ENCODE assay signal across 19 cellular contexts in the genomic region with DNA sequence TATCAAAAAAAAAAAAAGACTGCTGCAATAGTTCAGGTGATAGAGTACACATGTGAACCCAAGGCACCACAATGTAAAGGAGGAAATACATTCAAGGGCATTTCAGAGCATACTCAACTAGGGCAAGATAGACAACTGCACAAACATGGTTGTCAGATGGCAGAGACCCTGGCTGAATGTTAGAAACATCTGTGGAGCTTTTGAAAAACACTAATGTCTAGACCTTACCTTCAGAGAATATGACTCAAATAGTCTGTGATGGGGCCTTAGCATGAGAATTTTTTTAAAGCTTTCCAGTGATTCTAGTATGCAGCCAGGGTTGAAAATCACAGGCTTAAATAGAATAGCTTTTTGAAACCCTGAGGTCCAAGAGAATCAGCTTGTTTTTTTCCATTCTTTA.
"Had no signal": no experiment of that assay in that cellular context is flagged by ENCODE, and none has a peak within 500 bp of the region (broad histone marks: within the 10 kb centered on the region; RNA-seq: fewer than 3 reads in every experiment).

No MANE protein-coding gene starts in this region.

- DNase-seq: activated CD4-positive, alpha-beta memory T cell treated with anti-CD3 and anti-CD28 coated beads, Interleukin-2, amount 10 ng/mL, durations not matched to agents 7 days and 5 days; activated CD4-positive, alpha-beta T cell treated with anti-CD3 and anti-CD28 coated beads for 1 hour; activated CD4-positive, alpha-beta T cell treated with anti-CD3 and anti-CD28 coated beads, Interleukin-2, amount 10 ng/mL, durations not matched to agents 7 days and 5 days; amniotic stem cell; body of pancreas; central memory CD4-positive, alpha-beta T cell; KBM-7; NCI-H1048; NCI-H146; NCI-H187 treated with DMSO at 0.1 percent for 48 hours; NCI-H2081 treated with DMSO at 0.1 percent for 48 hours; NCI-H446; NCI-H524; PC-3; SHP77 had no signal

- ATAC-seq: body of pancreas, PC-3, SK-N-SH treated with all-trans-retinoic acid at 6 μM for 48 hours had no signal

- H3K27ac ChIP-seq: ascending aorta, body of pancreas, SJSA1 had no signal

- H3K27me3 ChIP-seq: ascending aorta, body of pancreas, SJSA1 had no signal

- H3K27ac Mint-ChIP-seq: activated CD4-positive, alpha-beta memory T cell treated with anti-CD3 and anti-CD28 coated beads, Interleukin-2, amount 10 ng/mL, durations not matched to agents 7 days and 5 days; activated CD4-positive, alpha-beta T cell treated with anti-CD3 and anti-CD28 coated beads, Interleukin-2, amount 10 ng/mL, durations not matched to agents 7 days and 5 days; T-helper 1 cell treated with Interleukin-12 subunit alpha and Interleukin-12 subunit beta and Interleukin-4 antibody, amounts not matched to agents 30 μg/mL and 1 μg/mL, for 36 hours had no signal

- H3K4me3 ChIP-seq: ascending aorta, body of pancreas, SJSA1 had no signal

- H3K9me3 ChIP-seq: ascending aorta, body of pancreas, SJSA1 had no signal

- H3K4me1 ChIP-seq: ascending aorta, body of pancreas, SJSA1 had no signal

- H3K36me3 ChIP-seq: ascending aorta, SJSA1 had no signal

- H3K9me3 Mint-ChIP-seq: activated CD4-positive, alpha-beta memory T cell treated with anti-CD3 and anti-CD28 coated beads, Interleukin-2, amount 10 ng/mL, durations not matched to agents 7 days and 5 days; T-helper 1 cell treated with Interleukin-12 subunit alpha and Interleukin-12 subunit beta and Interleukin-4 antibody, amounts not matched to agents 30 μg/mL and 1 μg/mL, for 36 hours had no signal
